Comparison of ENCODE assay signal across 34 cellular contexts in genomic region chr18:13423352-13423751, GRCh38.
"Had no signal": no experiment of that assay in that cellular context is flagged by ENCODE, and none has a peak within 500 bp of the region (broad histone marks: within the 10 kb centered on the region; RNA-seq: fewer than 3 reads in every experiment).

No MANE protein-coding gene starts in this region.

- H3K36me3 ChIP-seq: brain microvascular endothelial cell had no signal

- H3K27me3 Mint-ChIP-seq: activated CD4-positive, alpha-beta memory T cell treated with anti-CD3 and anti-CD28 coated beads for 36 hours; activated T-helper 17 cell treated with anti-CD3 and anti-CD28 coated beads, Interleukin-2, amount 50 U/mL, for 72 hours; T-cell had no signal

- H3K27me3 ChIP-seq: brain microvascular endothelial cell had no signal

- H3K27ac ChIP-seq: brain microvascular endothelial cell, PC-9, RWPE1, VCaP had no signal

- H3K27ac Mint-ChIP-seq: activated B cell treated with CpG ODN at 0.5 μM for 24 hours; activated CD4-positive, alpha-beta memory T cell treated with anti-CD3 and anti-CD28 coated beads for 36 hours; activated T-cell treated with anti-CD3 and anti-CD28 coated beads, Interleukin-2, amount 50 U/mL, for 72 hours had no signal

- H3K4me3 Mint-ChIP-seq: activated B cell treated with CpG ODN at 0.5 μM for 24 hours; activated CD4-positive, alpha-beta memory T cell treated with anti-CD3 and anti-CD28 coated beads for 36 hours; activated T-cell treated with anti-CD3 and anti-CD28 coated beads, Interleukin-2, amount 50 U/mL, for 72 hours; activated T-helper 17 cell treated with anti-CD3 and anti-CD28 coated beads, Interleukin-2, amount 50 U/mL, for 72 hours; T-cell had no signal

- H3K4me1 Mint-ChIP-seq: activated B cell treated with CpG ODN at 0.5 μM for 24 hours had no signal

- H3K4me3 ChIP-seq: PC-9 had no signal

- DNase-seq: activated B cell treated with CpG ODN at 0.5 μM for 24 hours; activated CD4-positive, alpha-beta memory T cell treated with anti-CD3 and anti-CD28 coated beads for 36 hours; activated CD4-positive, alpha-beta T cell treated with anti-CD3 and anti-CD28 coated beads for 4 hours; activated CD4-positive, alpha-beta T cell treated with anti-CD3 and anti-CD28 coated beads, Interleukin-2, amount 50 U/mL, for 1 hour; activated CD4-positive, CD25-positive, alpha-beta regulatory T cell treated with anti-CD3 and anti-CD28 coated beads, Interleukin-2, amount 50 U/mL, for 72 hours; activated CD8-positive, alpha-beta memory T cell treated with anti-CD3 and anti-CD28 coated beads, Interleukin-2, amount 50 U/mL, for 4 hours; activated effector memory CD4-positive, alpha-beta T cell treated with anti-CD3 and anti-CD28 coated beads, Interleukin-2, amount 50 U/mL, for 16 hours; activated naive CD4-positive, alpha-beta T cell; activated T-cell treated with anti-CD3 and anti-CD28 coated beads for 4 hours; activated T-cell treated with anti-CD3 and anti-CD28 coated beads, Interleukin-2, amount 50 U/mL, for 72 hours; anterior cingulate cortex; brain microvascular endothelial cell; central memory CD4-positive, alpha-beta T cell; KG1; NCI-H1092 treated with DMSO at 0.1 percent for 48 hours; NCI-H1417; NCI-H146; NCI-H187; NCI-H2029 treated with DMSO at 0.1 percent for 48 hours; NCI-H2107; NCI-H2171; NCI-H510A; NCI-H526; NCI-H748 treated with DMSO at 0.1 percent for 48 hours; PC-9; SIG-M5; T-cell; T-helper 9 cell had no signal

- H3K4me2 ChIP-seq: PC-9 had no signal

- ATAC-seq: activated naive CD4-positive, alpha-beta T cell treated with anti-CD3 and anti-CD28 coated beads, Interleukin-2, amount 50 U/mL, for 72 hours; activated T-cell treated with anti-CD3 and anti-CD28 coated beads, Interleukin-2, amount 50 U/mL, for 72 hours; activated T-helper 17 cell treated with anti-CD3 and anti-CD28 coated beads, Interleukin-2, amount 50 U/mL, for 72 hours; Right ventricle myocardium inferior; SK-N-SH treated with all-trans-retinoic acid at 6 μM for 48 hours; T-cell had no signal

- H3K36me3 Mint-ChIP-seq: activated CD4-positive, alpha-beta memory T cell treated with anti-CD3 and anti-CD28 coated beads for 36 hours; T-cell had no signal

- H3K9me3 Mint-ChIP-seq: activated B cell treated with CpG ODN at 0.5 μM for 24 hours; activated CD4-positive, alpha-beta memory T cell treated with anti-CD3 and anti-CD28 coated beads for 36 hours; activated naive CD4-positive, alpha-beta T cell treated with anti-CD3 and anti-CD28 coated beads, Interleukin-2, amount 50 U/mL, for 72 hours; activated T-cell treated with anti-CD3 and anti-CD28 coated beads, Interleukin-2, amount 50 U/mL, for 72 hours; activated T-helper 17 cell treated with anti-CD3 and anti-CD28 coated beads, Interleukin-2, amount 50 U/mL, for 72 hours; T-cell had no signal
